ENCODE assay signal across 8 cellular contexts in the genomic region with DNA sequence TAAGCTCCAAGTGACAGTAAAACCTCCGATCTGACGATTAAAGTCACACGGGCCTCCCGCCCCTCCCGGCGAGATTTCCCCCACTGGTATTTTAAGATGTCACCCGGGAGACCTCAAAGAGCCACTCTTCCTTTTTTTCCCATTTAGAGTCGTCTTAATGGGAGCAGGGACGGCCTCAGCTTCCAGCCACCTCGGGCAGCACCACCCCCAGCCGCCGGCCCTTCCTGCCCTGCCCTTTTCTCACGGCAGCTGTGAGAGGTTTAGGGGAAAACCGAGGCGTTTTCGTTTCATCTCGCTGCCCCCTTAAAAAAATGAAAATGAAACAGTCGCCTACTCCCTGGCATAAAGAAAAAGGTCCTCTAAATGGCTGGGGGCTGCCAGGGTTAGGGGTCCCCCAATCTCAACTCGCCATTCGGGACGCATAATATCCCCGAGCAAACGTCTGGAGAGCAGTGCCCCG. TPM values are rescaled to one million over a fixed set of nuclear protein-coding genes. Genes with fewer than 3 reads are reported as not detected.
DNase-seq lines count a peak whose midpoint lies in the region; ATAC-seq and TF ChIP-seq lines count a peak whose summit lies in the region.

No MANE protein-coding gene starts in this region.

- peaks cover 47 to 66% of the 10 kb centered on the region in 2 donors for H3K36me3 Mint-ChIP-seq in stimulated activated naive B cell treated with anti-CD40 and anti-IgM and Interleukin-4, amounts not matched to agents 10 μg/mL and 1 μg/mL and 100 μg/mL, for 72 hours

- TF ChIP-seq CTCF in foreskin fibroblast (IDR thresholded peaks at IDR 0.05; ENCODE audit: low read depth, low read length): no peak

- H3K27me3 Mint-ChIP-seq in stimulated activated naive B cell treated with anti-CD40 and anti-IgM and Interleukin-4, amounts not matched to agents 10 μg/mL and 1 μg/mL and 100 μg/mL, for 72 hours: no peaks in the 10 kb centered on the region

- H3K4me3 ChIP-seq in foreskin fibroblast (ENCODE audit: low read depth in 1 of 2, low read length in 2 of 2): peak overlapping the region; percentile 22 to 42

- peaks cover 47 to 75% of the 10 kb centered on the region in 2 donors for H3K4me1 Mint-ChIP-seq in stimulated activated naive B cell treated with anti-CD40 and anti-IgM and Interleukin-4, amounts not matched to agents 10 μg/mL and 1 μg/mL and 100 μg/mL, for 72 hours

- peak; percentile 82 for DNase-seq in activated CD8-positive, alpha-beta memory T cell treated with anti-CD3 and anti-CD28 coated beads for 24 hours
- no peak for DNase-seq in activated CD8-positive, alpha-beta memory T cell treated with anti-CD3 and anti-CD28 coated beads, Interleukin-2, amount 50 U/mL, for 48 hours
- DNase-seq in activated CD4-positive, alpha-beta T cell treated with anti-CD3 and anti-CD28 coated beads for 1 hour: peak; percentile 49
- DNase-seq in foreskin fibroblast (no peak), cerebellum (ENCODE audit: low spot score) (no peak), superior temporal gyrus (ENCODE audit: extremely low spot score) (no peak)
- DNase-seq in stimulated activated naive B cell treated with anti-CD40 and anti-IgM and Interleukin-4, amounts not matched to agents 10 μg/mL and 1 μg/mL and 100 μg/mL, for 72 hours: peak; percentile 41

- peak overlapping the region; percentile 98 for H3K27ac Mint-ChIP-seq in stimulated activated naive B cell treated with anti-CD40 and anti-IgM and Interleukin-4, amounts not matched to agents 10 μg/mL and 1 μg/mL and 100 μg/mL, for 72 hours

- H3K4me3 Mint-ChIP-seq in stimulated activated naive B cell treated with anti-CD40 and anti-IgM and Interleukin-4, amounts not matched to agents 10 μg/mL and 1 μg/mL and 100 μg/mL, for 72 hours: peak overlapping the region; percentile 96 to 97

- H3K9me3 Mint-ChIP-seq in stimulated activated naive B cell treated with anti-CD40 and anti-IgM and Interleukin-4, amounts not matched to agents 10 μg/mL and 1 μg/mL and 100 μg/mL, for 72 hours: no peaks in the 10 kb centered on the region

- peak; percentile 12 to 13 for ATAC-seq in stimulated activated naive B cell treated with anti-CD40 and anti-IgM and Interleukin-4, amounts not matched to agents 10 μg/mL and 1 μg/mL and 100 μg/mL, for 72 hours (replicated peaks)
- ATAC-seq in GM21390 (IDR thresholded peaks at IDR 0.05; ENCODE audit: unreplicated experiment): no peak

RNA-seq across cellular contexts. Expression of gene RUNX3, which starts 1.4 kb away (rescaled TPM):
- total RNA-seq in cerebellum: not detected

Comparison
In these comparisons a context has a peak if more than half of its experiments do, and no peak if none do; other contexts are left out.
1. DNase-seq: peak in activated CD8-positive, alpha-beta memory T cell treated with anti-CD3 and anti-CD28 coated beads for 24 hours (single experiment), activated CD4-positive, alpha-beta T cell treated with anti-CD3 and anti-CD28 coated beads for 1 hour (single experiment) and stimulated activated naive B cell treated with anti-CD40 and anti-IgM and Interleukin-4, amounts not matched to agents 10 μg/mL and 1 μg/mL and 100 μg/mL, for 72 hours (single experiment); none in activated CD8-positive, alpha-beta memory T cell treated with anti-CD3 and anti-CD28 coated beads, Interleukin-2, amount 50 U/mL, for 48 hours (single experiment), foreskin fibroblast (0 of 2), cerebellum (single experiment) and superior temporal gyrus (single experiment).